Comparison of ENCODE assay signal across 1 cellular context in the genomic region with DNA sequence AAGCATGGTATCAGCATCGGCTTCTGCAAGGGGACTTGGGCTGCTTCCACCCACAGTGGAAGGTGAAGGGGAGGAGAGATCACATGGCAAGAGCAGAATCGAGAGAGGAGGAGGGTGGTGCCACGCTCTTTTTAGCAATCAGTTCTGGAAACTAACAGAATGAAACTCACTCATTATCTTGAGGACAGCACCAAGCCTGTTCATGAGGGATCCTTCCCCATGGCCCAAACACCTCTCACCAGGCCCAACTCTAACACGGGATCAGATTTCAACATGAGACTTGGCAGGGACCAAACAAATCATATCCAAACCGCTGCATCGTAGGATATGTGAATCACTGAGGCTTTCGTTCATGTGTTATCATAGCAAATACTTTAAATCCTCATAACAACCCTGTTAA.
TF ChIP-seq lines count a peak whose summit lies in the region.

No MANE protein-coding gene starts in this region.

TF ChIP-seq in H1, 55 proteins besides CTCF, POLR2A, EP300 and RAD21 (continued from another document):
- TF ChIP-seq, protein P1, sequence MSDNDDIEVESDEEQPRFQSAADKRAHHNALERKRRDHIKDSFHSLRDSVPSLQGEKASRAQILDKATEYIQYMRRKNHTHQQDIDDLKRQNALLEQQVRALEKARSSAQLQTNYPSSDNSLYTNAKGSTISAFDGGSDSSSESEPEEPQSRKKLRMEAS (IDR thresholded peaks at IDR 0.05), result no peak
- TF ChIP-seq TAF7 (optimal IDR thresholded peaks at IDR 0.05; ENCODE audit: borderline replicate concordance, low read depth, low read length), result no peak
- TF ChIP-seq RBBP5 (IDR thresholded peaks at IDR 0.05; ENCODE audit: borderline replicate concordance, low read depth, low read length), result no peak
